Comparison of ENCODE assay signal across 7 cellular contexts in genomic region chr19:17243340-17243853, GRCh38. TPM values are rescaled to one million over a fixed set of nuclear protein-coding genes. Genes with fewer than 3 reads are reported as not detected.
DNase-seq lines count a peak whose midpoint lies in the region; ATAC-seq and TF ChIP-seq lines count a peak whose summit lies in the region.
"Had no signal": no experiment of that assay in that cellular context is flagged by ENCODE, and none has a peak within 500 bp of the region (broad histone marks: within the 10 kb centered on the region; RNA-seq: fewer than 3 reads in every experiment).

No MANE protein-coding gene starts in this region.

- no peaks in the 10 kb centered on the region for H3K27me3 Mint-ChIP-seq in WTC11 (ENCODE audit: low read depth)

- ATAC-seq in WTC11 (no peak), GM21576 (IDR thresholded peaks at IDR 0.05; ENCODE audit: unreplicated experiment) (no peak)

- H3K79me1 ChIP-seq in mesenchymal stem cell (replicated peaks; ENCODE audit: low read length, poor library complexity, severe bottlenecking): peaks cover 9% of the 10 kb centered on the region

- peak overlapping the region in 1 of 2 experiments; percentile 58 for H3K14ac ChIP-seq in mesenchymal stem cell (ENCODE audit: low read length in 2 of 2)

- peak overlapping the region; percentile 90 for H3K4me3 ChIP-seq in BE2C (ENCODE audit: low read depth, low read length)
- H3K4me3 ChIP-seq in mesenchymal stem cell (ENCODE audit: insufficient read depth in 1 of 2, low read depth in 1 of 2, low read length in 2 of 2): peak overlapping the region; percentile 90 to 92

- peak overlapping the region; percentile 97 for H3K4me3 Mint-ChIP-seq in WTC11

- peaks cover 43% of the 10 kb centered on the region for H3K4me1 Mint-ChIP-seq in WTC11

- no peak overlapping the region for H2BK5ac ChIP-seq in mesenchymal stem cell (ENCODE audit: low read depth, low read length, poor library complexity, severe bottlenecking)

- no peaks in the 10 kb centered on the region for H3K9me3 Mint-ChIP-seq in WTC11

- DNase-seq in BE2C (no peak), WTC11 (ENCODE audit: low spot score) (no peak), mesenchymal stem cell (no peak), NCI-H146 (lab: John Stamatoyannopoulos, UW) (no peak), NOMO-1 (lab: John Stamatoyannopoulos, UW; ENCODE audit: unreplicated experiment in 2 of 2) (no peak)
- DNase-seq: activated naive CD4-positive, alpha-beta T cell treated with anti-CD3 and anti-CD28 coated beads, Interleukin-2, amount 50 U/mL, for 16 hours had no signal

- H3K27me3 ChIP-seq in BE2C (no peaks in the 10 kb centered on the region), mesenchymal stem cell (ENCODE audit: control insufficient read depth in 1 of 2, insufficient read depth in 1 of 2, low read length in 2 of 2) (no peaks in the 10 kb centered on the region)

- TF ChIP-seq CTCF in BE2C (IDR thresholded peaks at IDR 0.05; ENCODE audit: low read depth, low read length) (no peak), WTC11 (IDR thresholded peaks at IDR 0.05) (no peak)

- no peak overlapping the region for H3K23ac ChIP-seq in mesenchymal stem cell (ENCODE audit: low read length in 2 of 2)

- peak overlapping the region; percentile 21 for H2AK5ac ChIP-seq in mesenchymal stem cell (ENCODE audit: low read length, severe bottlenecking)

- H3K36me3 ChIP-seq in BE2C: peaks cover 18% of the 10 kb centered on the region
- H3K36me3 ChIP-seq in mesenchymal stem cell (ENCODE audit: control insufficient read depth in 1 of 2, insufficient read depth in 2 of 2, low read depth in 1 of 2, low read length in 2 of 2): peaks cover 2 to 17% of the 10 kb centered on the region in 2 experiments

- H3K9ac ChIP-seq in mesenchymal stem cell (ENCODE audit: low read length): peak overlapping the region; percentile 79

- H3K36me3 Mint-ChIP-seq in WTC11: peaks cover 2% of the 10 kb centered on the region

- H3K4me2 ChIP-seq in mesenchymal stem cell (ENCODE audit: low read length, poor library complexity, severe bottlenecking): peak overlapping the region; percentile 49

- H2BK12ac ChIP-seq in mesenchymal stem cell (ENCODE audit: low read length in 2 of 2): peak overlapping the region in 1 of 2 experiments; percentile 29

- H4K91ac ChIP-seq in mesenchymal stem cell (ENCODE audit: low read length): peak overlapping the region; percentile 61

- POLR2A ChIA-PET in WTC11 (lab: Charles Lee): interaction anchor here (1.0 to 2.3 kb wide), 3 partner anchors 12 to 28 kb away, joined by 3 to 9 read pairs (median 4); partner anchors contain the start of gene USE1

- H3K18ac ChIP-seq in mesenchymal stem cell (ENCODE audit: low read depth in 1 of 2, low read length in 2 of 2): peak overlapping the region; percentile 14 to 98

- H3K4ac ChIP-seq in mesenchymal stem cell (ENCODE audit: low read depth in 1 of 2, low read length in 2 of 2): peak overlapping the region in 1 of 2 experiments; percentile 89

- H2BK15ac ChIP-seq in mesenchymal stem cell (ENCODE audit: low read depth, poor library complexity, severe bottlenecking): no peak overlapping the region

- H2AFZ ChIP-seq in mesenchymal stem cell (ENCODE audit: low read depth, low read length): no peak overlapping the region

- no peak overlapping the region for H4K8ac ChIP-seq in mesenchymal stem cell (ENCODE audit: low read length)

- H3K27ac ChIP-seq in mesenchymal stem cell (ENCODE audit: low read length, poor library complexity, severe bottlenecking): peak overlapping the region; percentile 55

- CTCF ChIA-PET in WTC11 (lab: Charles Lee): interaction anchor here (0.6 to 3.7 kb wide), 9 partner anchors 8 to 529 kb away, joined by 3 to 11 read pairs (median 4); partner anchors contain the start of gene OCEL1

- peak overlapping the region; percentile 57; the same call in 1 of the 2 replicates for H3K27ac Mint-ChIP-seq in WTC11

- H3K9me3 ChIP-seq in BE2C (no peaks in the 10 kb centered on the region), mesenchymal stem cell (ENCODE audit: control insufficient read depth, low read length) (no peaks in the 10 kb centered on the region)

- H3K4me1 ChIP-seq in BE2C: peaks cover 11% of the 10 kb centered on the region
- peaks cover 44% of the 10 kb centered on the region for H3K4me1 ChIP-seq in mesenchymal stem cell (ENCODE audit: control insufficient read depth, insufficient read depth, low read depth, low read length)

- peak overlapping the region; percentile 45 for H2BK120ac ChIP-seq in mesenchymal stem cell (ENCODE audit: low read depth, low read length)

- 22% methylated on average over 10 of the region's 10 CpGs for WGBS in mesenchymal stem cell

TF ChIP-seq in WTC11, 78 proteins besides CTCF, POLR2A, EP300 and RAD21 (continues in another document):
- TF ChIP-seq ERG (CRISPR knock-in tag; IDR thresholded peaks at IDR 0.05): no peak
- TF ChIP-seq ZNF232 (CRISPR knock-in tag; IDR thresholded peaks at IDR 0.05): no peak
- TF ChIP-seq CREB1 (CRISPR knock-in tag; IDR thresholded peaks at IDR 0.05): no peak
- no peak for TF ChIP-seq PRRX2 (CRISPR knock-in tag; IDR thresholded peaks at IDR 0.05)
- TF ChIP-seq SMAD4 (CRISPR knock-in tag; IDR thresholded peaks at IDR 0.05): no peak
- no peak for TF ChIP-seq PRDM15 (CRISPR knock-in tag; IDR thresholded peaks at IDR 0.05)
- TF ChIP-seq ZNF317 (CRISPR knock-in tag; IDR thresholded peaks at IDR 0.05; ENCODE audit: borderline replicate concordance, low read depth): no peak
- no peak for TF ChIP-seq ZNF512 (CRISPR knock-in tag; IDR thresholded peaks at IDR 0.05; ENCODE audit: borderline replicate concordance)

RNA-seq across cellular contexts. Expression of gene NR2F6, which starts 2.3 kb away (rescaled TPM):
- polyA plus RNA-seq in BE2C (2012; ENCODE audit: insufficient read depth, insufficient read length, low read depth): 143 TPM
- 144 to 149 TPM (median 145 TPM) in 3 replicates for total RNA-seq in WTC11 (2021)
- 47.1 TPM for polyA plus RNA-seq in mesenchymal stem cell (2013, experiment 1 of 2)
- 46.4 TPM for polyA plus RNA-seq in mesenchymal stem cell (2013, experiment 2 of 2)

RNA-seq across cellular contexts. Expression of gene OCEL1, which starts 17.4 kb away (rescaled TPM):
- polyA plus RNA-seq in BE2C (2012; ENCODE audit: insufficient read depth, insufficient read length, low read depth): 14.8 TPM
- total RNA-seq in WTC11 (2021): 34.0 to 51.6 TPM (median 40.9 TPM) in 3 replicates
- 49.4 TPM for polyA plus RNA-seq in mesenchymal stem cell (2013, experiment 1 of 2)
- polyA plus RNA-seq in mesenchymal stem cell (2013, experiment 2 of 2): 49.0 TPM

RNA-seq across cellular contexts. Expression of gene USHBP1, which starts 21.1 kb away (rescaled TPM):
- 0.73 TPM for polyA plus RNA-seq in BE2C (2012; ENCODE audit: insufficient read depth, insufficient read length, low read depth)
- total RNA-seq in WTC11 (2021): 10.9 to 14.2 TPM (median 12.3 TPM) in 3 replicates
- not detected for polyA plus RNA-seq in mesenchymal stem cell (2013, experiment 1 of 2)
- not detected for polyA plus RNA-seq in mesenchymal stem cell (2013, experiment 2 of 2)

RNA-seq across cellular contexts. Expression of gene BABAM1, which starts 23.8 kb away (rescaled TPM):
- polyA plus RNA-seq in BE2C (2012; ENCODE audit: insufficient read depth, insufficient read length, low read depth): 212 TPM
- total RNA-seq in WTC11 (2021): 139 to 147 TPM (median 146 TPM) in 3 replicates
- 100 TPM for polyA plus RNA-seq in mesenchymal stem cell (2013, experiment 1 of 2)
- 103 TPM for polyA plus RNA-seq in mesenchymal stem cell (2013, experiment 2 of 2)

RNA-seq across cellular contexts. Expression of gene USE1, which starts 28.2 kb away (rescaled TPM):
- polyA plus RNA-seq in BE2C (2012; ENCODE audit: insufficient read depth, insufficient read length, low read depth): 121 TPM
- 13.9 to 15.4 TPM (median 14.2 TPM) in 3 replicates for total RNA-seq in WTC11 (2021)
- 25.2 TPM for polyA plus RNA-seq in mesenchymal stem cell (2013, experiment 1 of 2)
- 24.3 TPM for polyA plus RNA-seq in mesenchymal stem cell (2013, experiment 2 of 2)
